Comparison of ENCODE assay signal across 26 cellular contexts in the genomic region with DNA sequence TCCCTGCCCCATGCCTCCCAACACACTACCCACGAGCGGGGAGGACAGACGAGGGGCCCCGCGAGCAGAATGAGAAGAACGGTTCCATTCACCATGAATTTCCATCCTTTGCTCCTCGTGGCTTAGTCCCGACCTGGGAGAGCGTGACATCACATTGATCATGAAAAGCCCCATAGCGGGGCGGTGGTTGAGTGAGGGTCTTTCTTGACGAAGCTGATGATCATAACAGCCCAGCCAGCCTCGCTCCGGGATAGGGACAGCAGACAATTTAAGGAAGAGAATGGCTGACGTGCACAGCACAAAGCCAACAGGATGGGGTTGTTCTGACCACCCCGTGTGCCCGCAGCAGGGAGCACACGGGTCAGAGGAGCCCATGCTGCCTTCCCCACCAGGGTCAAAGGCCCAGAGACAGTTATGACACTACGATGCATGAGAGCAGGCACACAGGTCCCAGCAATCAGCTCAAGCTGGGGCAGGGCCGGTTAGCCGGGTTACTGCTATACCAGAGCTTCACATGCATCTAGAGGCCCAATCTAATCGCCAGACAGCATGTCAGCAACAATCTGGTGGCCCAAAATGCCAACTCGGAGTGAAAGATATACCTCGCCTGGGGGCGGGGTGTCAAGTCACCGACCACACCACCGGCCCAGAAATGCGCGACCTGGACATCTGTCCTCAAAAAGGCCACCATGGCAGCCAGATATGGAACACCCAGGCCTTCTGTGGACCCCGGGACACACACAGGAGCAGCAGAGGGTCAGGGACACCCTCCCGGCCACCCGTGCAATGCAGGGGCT.
DNase-seq lines count a peak whose midpoint lies in the region; ATAC-seq, FAIRE-seq and TF ChIP-seq lines count a peak whose summit lies in the region.
"Had no signal": no experiment of that assay in that cellular context is flagged by ENCODE, and none has a peak within 500 bp of the region (broad histone marks: within the 10 kb centered on the region; RNA-seq: fewer than 3 reads in every experiment).

No MANE protein-coding gene starts in this region.

- TF ChIP-seq RAD21 in GM12878 (IDR thresholded peaks at IDR 0.05; ENCODE audit: insufficient read depth, low read depth, low read length), result no peak

- H3K4me1 Mint-ChIP-seq in activated T-helper 2 cell treated with anti-CD3 and anti-CD28 coated beads, Interferon-gamma antibody, Interleukin-2, Interleukin-4, amounts not matched to agents 10 μg/mL and 5 μg/mL and 100 μg/mL, durations not matched to agents 14 hours and 24 hours and 36 hours (ENCODE audit: low read depth), result no peaks in the 10 kb centered on the region
- H3K4me1 Mint-ChIP-seq: CD14-positive monocyte, IgD-negative memory B cell had no signal

- H3K9me3 ChIP-seq in right atrium auricular region, result no peaks in the 10 kb centered on the region
- peaks cover 4% of the 10 kb centered on the region; the same call in 1 of the 3 replicates for H3K9me3 ChIP-seq in GM12878 (replicated peaks; ENCODE audit: control insufficient read depth, insufficient read depth, low read length)
- H3K9me3 ChIP-seq in HAP-1, result no peaks in the 10 kb centered on the region; the same call in 1 of the 2 replicates
- H3K9me3 ChIP-seq: BE2C had no signal

- SMC1A ChIA-PET in GM12878 (lab: Charles Lee; ENCODE audit: uncharacterized antibody, unreplicated experiment), result no interaction called here

- H3K27me3 Mint-ChIP-seq in activated T-helper 2 cell treated with anti-CD3 and anti-CD28 coated beads, Interferon-gamma antibody, Interleukin-2, Interleukin-4, amounts not matched to agents 10 μg/mL and 5 μg/mL and 100 μg/mL, durations not matched to agents 14 hours and 24 hours and 36 hours (ENCODE audit: low read depth), result no peaks in the 10 kb centered on the region
- H3K27me3 Mint-ChIP-seq: CD8-positive, alpha-beta memory T cell; IgD-negative memory B cell had no signal

- H3K27ac ChIP-seq in right atrium auricular region (no peak overlapping the region), GM12878 (ENCODE audit: control insufficient read depth, insufficient read depth) (no peak overlapping the region)
- H3K27ac ChIP-seq: Peyer's patch had no signal

- peak; percentile 47 for DNase-seq in right atrium auricular region (ENCODE audit: low spot score)
- no peak for DNase-seq in left ventricle myocardium superior
- DNase-seq in GM12878 (ENCODE audit: low read depth, low spot score), result no peak
- DNase-seq in urothelium cell line (ENCODE audit: low spot score), result no peak
- DNase-seq in HAP-1 (ENCODE audit: low spot score in 2 of 2), result no peak
- DNase-seq in DMS53 (lab: John Stamatoyannopoulos, UW), result no peak
- no peak for DNase-seq in activated T-helper 2 cell treated with anti-CD3 and anti-CD28 coated beads, Interferon-gamma antibody, Interleukin-2, Interleukin-4, amounts not matched to agents 10 μg/mL and 5 μg/mL and 100 μg/mL, durations not matched to agents 14 hours and 24 hours and 36 hours (ENCODE audit: low spot score)
- DNase-seq: 8988T; ACHN; BE2C; CD8-positive, alpha-beta memory T cell; DMS 273 treated with DMSO at 0.1 percent for 48 hours; DMS79 treated with DMSO at 0.1 percent for 48 hours; GF-D8; Karpas-422; NCI-H1092 treated with DMSO at 0.1 percent for 48 hours; NCI-H146; NCI-H1930; NCI-H2107; NCI-H446 treated with DMSO at 0.1 percent for 48 hours; NCI-H526; Peyer's patch; SHP77 treated with DMSO at 0.1 percent for 48 hours had no signal

- H3K79me2 ChIP-seq in GM12878 (ENCODE audit: control insufficient read depth, insufficient read depth, low read length), result no peaks in the 10 kb centered on the region

- POLR2A ChIA-PET in GM12878 (lab: Charles Lee), result no interaction called here

- H3K36me3 ChIP-seq in right atrium auricular region, result no peaks in the 10 kb centered on the region
- H3K36me3 ChIP-seq in GM12878 (ENCODE audit: control insufficient read depth in 2 of 2, insufficient read depth in 2 of 2, low read length in 1 of 2), result peaks cover 0 to 4% of the 10 kb centered on the region in 2 experiments; a peak in 3 of 4 replicates
- no peaks in the 10 kb centered on the region for H3K36me3 ChIP-seq in HAP-1 (replicated peaks)
- H3K36me3 ChIP-seq: BE2C, Peyer's patch had no signal

- no peak overlapping the region for H3K27ac Mint-ChIP-seq in activated T-helper 2 cell treated with anti-CD3 and anti-CD28 coated beads, Interferon-gamma antibody, Interleukin-2, Interleukin-4, amounts not matched to agents 10 μg/mL and 5 μg/mL and 100 μg/mL, durations not matched to agents 14 hours and 24 hours and 36 hours

- H3K9me3 Mint-ChIP-seq in activated T-helper 2 cell treated with anti-CD3 and anti-CD28 coated beads, Interferon-gamma antibody, Interleukin-2, Interleukin-4, amounts not matched to agents 10 μg/mL and 5 μg/mL and 100 μg/mL, durations not matched to agents 14 hours and 24 hours and 36 hours, result peaks cover 22% of the 10 kb centered on the region

- no peak overlapping the region for H3K4me2 ChIP-seq in GM12878 (ENCODE audit: control insufficient read depth, insufficient read depth)

- CTCF ChIA-PET in GM12878 (lab: Yijun Ruan, JAX), result no interaction called here

- no peak overlapping the region for H3K9ac ChIP-seq in GM12878 (ENCODE audit: control insufficient read depth, insufficient read depth, low read length)

- no TSS peak for BruUV-seq in GM12878 (replicated peaks; lab: Mats Ljungman, UMichigan)

- ATAC-seq in left ventricle myocardium superior (no peak), GM12878 (no peak)

- H3K4me3 Mint-ChIP-seq in activated T-helper 2 cell treated with anti-CD3 and anti-CD28 coated beads, Interferon-gamma antibody, Interleukin-2, Interleukin-4, amounts not matched to agents 10 μg/mL and 5 μg/mL and 100 μg/mL, durations not matched to agents 14 hours and 24 hours and 36 hours (ENCODE audit: low read depth), result no peak overlapping the region
- H3K4me3 Mint-ChIP-seq: CD14-positive monocyte had no signal

- H4K20me1 ChIP-seq in GM12878 (ENCODE audit: control insufficient read depth, insufficient read depth), result no peaks in the 10 kb centered on the region

- no peak overlapping the region for H2AFZ ChIP-seq in GM12878 (ENCODE audit: control insufficient read depth, low read depth, low read length)

- in situ Hi-C loops in GM12878 (cut with MboI) (loop anchor here (25.0 kb wide), 2 partner anchors 112 to 1662 kb away; partner anchors contain the start of gene USP25), HAP-1 (cut with MboI; ENCODE audit: low sequenced_read_pairs) (no loop called here)

- no peak overlapping the region for H3K4me3 ChIP-seq in right atrium auricular region
- no peak overlapping the region for H3K4me3 ChIP-seq in GM12878
- no peak overlapping the region for H3K4me3 ChIP-seq in HAP-1
- H3K4me3 ChIP-seq: Peyer's patch had no signal

- TF ChIP-seq CTCF in right atrium auricular region (IDR thresholded peaks at IDR 0.05) (no peak), GM12878 (IDR thresholded peaks at IDR 0.05 in 2 of 3, conservative IDR thresholded peaks at IDR 0.05 in 1 of 3; ENCODE audit: control insufficient read depth in 2 of 3, extremely low read depth in 1 of 3, insufficient read depth in 1 of 3, low read depth in 3 of 3, low read length in 3 of 3) (no peak)

- H3K36me3 Mint-ChIP-seq in activated T-helper 2 cell treated with anti-CD3 and anti-CD28 coated beads, Interferon-gamma antibody, Interleukin-2, Interleukin-4, amounts not matched to agents 10 μg/mL and 5 μg/mL and 100 μg/mL, durations not matched to agents 14 hours and 24 hours and 36 hours (ENCODE audit: low read depth), result no peaks in the 10 kb centered on the region
- H3K36me3 Mint-ChIP-seq: CD8-positive, alpha-beta memory T cell; IgD-negative memory B cell had no signal

- WGBS in GM12878 (ENCODE audit: insufficient coverage, insufficient replicate concordance, low lambda C conversion rate, missing lambda C conversion rate), result 98% methylated on average over 32 of the region's 32 CpGs

- no peak for TF ChIP-seq POLR2A in GM12878 (IDR thresholded peaks at IDR 0.05; ENCODE audit: low read depth, low read length)

- intact Hi-C loops in left ventricle myocardium superior (cut with micrococcal nuclease) (no loop called here), GM12878 (cut with micrococcal nuclease; ENCODE audit: unreplicated experiment) (no loop called here)
- intact Hi-C loops in activated T-helper 2 cell treated with anti-CD3 and anti-CD28 coated beads, Interferon-gamma antibody, Interleukin-2, Interleukin-4, amounts not matched to agents 10 μg/mL and 5 μg/mL and 100 μg/mL, durations not matched to agents 14 hours and 24 hours and 36 hours (cut with micrococcal nuclease), result no loop called here

- no peaks in the 10 kb centered on the region for H3K27me3 ChIP-seq in right atrium auricular region
- no peaks in the 10 kb centered on the region for H3K27me3 ChIP-seq in GM12878 (replicated peaks in 1 of 2; ENCODE audit: control insufficient read depth in 2 of 2, insufficient read depth in 2 of 2, low read length in 1 of 2)
- no peaks in the 10 kb centered on the region for H3K27me3 ChIP-seq in HAP-1 (ENCODE audit: low read depth)
- H3K27me3 ChIP-seq: BE2C, Peyer's patch had no signal

- H3K4me1 ChIP-seq in right atrium auricular region, result no peaks in the 10 kb centered on the region
- no peaks in the 10 kb centered on the region for H3K4me1 ChIP-seq in GM12878 (ENCODE audit: control insufficient read depth, insufficient read depth, low read length)
- H3K4me1 ChIP-seq in HAP-1, result no peaks in the 10 kb centered on the region
- H3K4me1 ChIP-seq: BE2C, Peyer's patch had no signal

- RAD21 ChIA-PET in GM12878 (lab: Charles Lee; ENCODE audit: unreplicated experiment), result no interaction called here

- peak; percentile 97 for FAIRE-seq in GM12878 (lab: Jason Lieb, UNC)
- peak; percentile 98 for FAIRE-seq in islet of Langerhans (lab: Jason Lieb, UNC)
- peak; percentile 85 for FAIRE-seq in urothelium cell line (lab: Jason Lieb, UNC)

- no peak for TF ChIP-seq EP300 in GM12878 (IDR thresholded peaks at IDR 0.05; ENCODE audit: borderline replicate concordance in 1 of 2, control insufficient read depth in 1 of 2, low read depth in 2 of 2, low read length in 2 of 2)

TF ChIP-seq in GM12878, 131 proteins besides CTCF, POLR2A, EP300 and RAD21 (continues in another document):
- TF ChIP-seq ATF7 (IDR thresholded peaks at IDR 0.05; ENCODE audit: low read depth), result no peak
- no peak for TF ChIP-seq FOXK2 (IDR thresholded peaks at IDR 0.05)
- no peak for TF ChIP-seq ATF3 (IDR thresholded peaks at IDR 0.05; ENCODE audit: borderline replicate concordance, extremely low read depth, low read depth, low read length)
- TF ChIP-seq ZNF207 (IDR thresholded peaks at IDR 0.05; ENCODE audit: borderline replicate concordance), result no peak
